Comparison of ENCODE assay signal across 34 cellular contexts in genomic region chr9:93976081-93976480, GRCh38. TPM values are rescaled to one million over a fixed set of nuclear protein-coding genes. Genes with fewer than 3 reads are reported as not detected.
"Had no signal": no experiment of that assay in that cellular context is flagged by ENCODE, and none has a peak within 500 bp of the region (broad histone marks: within the 10 kb centered on the region; RNA-seq: fewer than 3 reads in every experiment).

No MANE protein-coding gene starts in this region.

- ATAC-seq: activated CD8-positive, alpha-beta T cell treated with anti-CD3 and anti-CD28 coated beads for 36 hours; activated naive CD4-positive, alpha-beta T cell treated with anti-CD3 and anti-CD28 coated beads, Interleukin-2, amount 50 U/mL, for 72 hours; body of pancreas had no signal

- H3K27ac ChIP-seq: adrenal gland, body of pancreas, brain microvascular endothelial cell, breast epithelium, cardiac muscle cell, VCaP had no signal

- H3K27me3 ChIP-seq: adrenal gland, body of pancreas, brain microvascular endothelial cell had no signal

- H3K36me3 ChIP-seq: adrenal gland, brain microvascular endothelial cell, breast epithelium, cardiac muscle cell had no signal

- H3K4me1 ChIP-seq: adrenal gland, body of pancreas, breast epithelium had no signal

- H3K4me3 ChIP-seq: adrenal gland, body of pancreas, breast epithelium, cardiac muscle cell had no signal

- FAIRE-seq: astrocyte, TTC549 had no signal

- DNase-seq: activated B cell treated with CpG ODN at 0.5 μM for 24 hours; activated CD4-positive, alpha-beta memory T cell treated with anti-CD3 and anti-CD28 coated beads for 36 hours; activated CD4-positive, alpha-beta T cell treated with anti-CD3 and anti-CD28 coated beads for 4 hours; activated CD4-positive, alpha-beta T cell treated with anti-CD3 and anti-CD28 coated beads, Interleukin-2, amount 10 ng/mL, durations not matched to agents 24 days and 14 days; activated CD4-positive, alpha-beta T cell treated with anti-CD3 and anti-CD28 coated beads, Interleukin-2, amount 50 U/mL, for 1 hour; activated CD4-positive, alpha-beta T cell treated with anti-CD3 and anti-CD28 coated beads, Interleukin-2, amount 50 U/mL, for 4 hours; activated CD4-positive, CD25-positive, alpha-beta regulatory T cell treated with anti-CD3 and anti-CD28 coated beads, Interleukin-2, amount 50 U/mL, for 72 hours; activated CD8-positive, alpha-beta memory T cell treated with anti-CD3 and anti-CD28 coated beads, Interleukin-2, amount 50 U/mL, for 4 hours; activated CD8-positive, alpha-beta T cell treated with anti-CD3 and anti-CD28 coated beads for 36 hours; activated effector memory CD4-positive, alpha-beta T cell treated with anti-CD3 and anti-CD28 coated beads, Interleukin-2, amount 50 U/mL, for 16 hours; activated gamma-delta T cell treated with Interleukin-2 at 50 U/mL for 16 hours; activated naive CD4-positive, alpha-beta T cell; activated naive CD4-positive, alpha-beta T cell treated with anti-CD3 and anti-CD28 coated beads for 36 hours; activated naive CD4-positive, alpha-beta T cell treated with anti-CD3 and anti-CD28 coated beads, Interleukin-2, amount 50 U/mL, for 16 hours; activated naive CD8-positive, alpha-beta T cell treated with anti-CD3 and anti-CD28 coated beads for 36 hours; activated T-cell treated with anti-CD3 and anti-CD28 coated beads for 4 hours; activated T-cell treated with anti-CD3 and anti-CD28 coated beads, Interleukin-2, amount 50 U/mL, for 24 hours; activated T-cell treated with anti-CD3 and anti-CD28 coated beads, Interleukin-2, amount 50 U/mL, for 48 hours; adrenal gland; amniotic stem cell; aorta; body of pancreas; brain microvascular endothelial cell; caudate nucleus; cerebellar nuclear complex; T-helper 1 cell; T-helper 2 cell; T-helper 9 cell had no signal

- H3K9me3 ChIP-seq: adrenal gland, body of pancreas had no signal

RNA-seq across cellular contexts. Expression of gene BARX1, which starts 20.9 kb away (rescaled TPM):
- total RNA-seq: activated B cell treated with CpG ODN at 0.5 μM for 24 hours, adrenal gland had no signal
- polyA plus RNA-seq: aorta had no signal
